In genomic region chr5:99019812-99020697, GRCh38 we compare ENCODE assay signal across 8 cellular contexts.
A peak's percentile ranks its signal among the peaks of the same experiment; 100 is the strongest.
DNase-seq lines count a peak whose midpoint lies in the region; ATAC-seq lines count a peak whose summit lies in the region.

No MANE protein-coding gene starts in this region.

- DNase-seq in ELR (ENCODE audit: low read depth) (peak; percentile 90), RKO (ENCODE audit: low spot score) (peak; percentile 89), iPS-NIHi11 (ENCODE audit: low spot score) (peak; percentile 12), NAMALWA (ENCODE audit: low spot score) (no peak)
- DNase-seq in activated CD8-positive, alpha-beta memory T cell treated with anti-CD3 and anti-CD28 coated beads, Interleukin-2, amount 50 U/mL, for 48 hours = no peak

- ATAC-seq in HG02885 (IDR thresholded peaks at IDR 0.05; ENCODE audit: poor library complexity, unreplicated experiment) = peak; percentile 78
- ATAC-seq in GM21367 (IDR thresholded peaks at IDR 0.05; ENCODE audit: unreplicated experiment) = no peak
- ATAC-seq in GM19467 (IDR thresholded peaks at IDR 0.05; ENCODE audit: unreplicated experiment) = no peak

Comparison
In these comparisons a context has a peak if more than half of its experiments do, and no peak if none do; other contexts are left out.
1. DNase-seq: peak in ELR (single experiment), RKO (single experiment) and iPS-NIHi11 (single experiment); none in NAMALWA (single experiment) and activated CD8-positive, alpha-beta memory T cell treated with anti-CD3 and anti-CD28 coated beads, Interleukin-2, amount 50 U/mL, for 48 hours (single experiment).